Comparison of ENCODE assay signal across 8 cellular contexts in genomic region chr5:150000261-150000989, GRCh38. TPM values are rescaled to one million over a fixed set of nuclear protein-coding genes. Genes with fewer than 3 reads are reported as not detected.
DNase-seq lines count a peak whose midpoint lies in the region; ATAC-seq and TF ChIP-seq lines count a peak whose summit lies in the region.

TSS of gene HMGXB3 (plus strand) at chr5:150000739. CDS start at chr5:150004853, 4,114 bp downstream.
TSS of gene TIGD6 (minus strand) at chr5:150000654. CDS start at chr5:149996348, 4,306 bp downstream.

- H3K27ac ChIP-seq in MM.1S (ENCODE audit: low read length) (peak within 1 kb of the TSS; percentile 84), foreskin keratinocyte (peak within 1 kb of the TSS; percentile 81)

- no peaks in the 10 kb centered on the region for H3K36me3 ChIP-seq in MM.1S (replicated peaks; ENCODE audit: insufficient read depth, low read length)
- peaks cover 9% of the 10 kb centered on the region for H3K36me3 ChIP-seq in neuron (ENCODE audit: insufficient read depth, low read length)

- H4K20me1 ChIP-seq in MM.1S (ENCODE audit: insufficient read depth, low read length) = no peaks in the 10 kb centered on the region

- H2AFZ ChIP-seq in MM.1S (ENCODE audit: low read length) = peak within 1 kb of the TSS; percentile 79
- peak within 1 kb of the TSS; percentile 64 for H2AFZ ChIP-seq in neuron (ENCODE audit: low read depth, low read length)

- peak within 1 kb of the TSS; percentile 89 for H3K4me2 ChIP-seq in MM.1S (ENCODE audit: low read depth, low read length)

- H3K79me2 ChIP-seq in MM.1S (ENCODE audit: low read length) = peaks cover 45% of the 10 kb centered on the region

- H3K9me2 ChIP-seq in MM.1S (replicated peaks; ENCODE audit: insufficient read depth, low read length) = no peaks in the 10 kb centered on the region

- peak within 1 kb of the TSS; percentile 97 for H3K9ac ChIP-seq in MM.1S (ENCODE audit: low read length)

- H3K9me3 ChIP-seq in MM.1S (replicated peaks; ENCODE audit: insufficient read depth, low read length) = no peaks in the 10 kb centered on the region
- H3K9me3 ChIP-seq in neuron (ENCODE audit: low read length) = no peaks in the 10 kb centered on the region

- peak within 1 kb of the TSS; percentile 91 for H3K4me3 ChIP-seq in MM.1S (ENCODE audit: low read length)
- peak within 1 kb of the TSS; percentile 92 for H3K4me3 ChIP-seq in neuron (ENCODE audit: low read length)

- H3F3A ChIP-seq in MM.1S (ENCODE audit: insufficient read depth, low read length) = peaks cover 20% of the 10 kb centered on the region

- ATAC-seq in foreskin keratinocyte = peak; percentile 78

- H3K4me1 ChIP-seq in MM.1S (ENCODE audit: low read length) (peaks cover 16% of the 10 kb centered on the region), foreskin keratinocyte (peaks cover 18% of the 10 kb centered on the region), neuron (ENCODE audit: insufficient read depth, low read length) (peaks cover 23% of the 10 kb centered on the region)

- peak; percentile 94 for DNase-seq in GDM1 (lab: John Stamatoyannopoulos, UW)
- DNase-seq in HCEC 1CT = peak; percentile 92
- peak; percentile 97 for DNase-seq in MM.1S
- DNase-seq in SHP77 treated with DMSO at 0.1 percent for 48 hours (lab: John Stamatoyannopoulos, UW) = peak; percentile 74
- DNase-seq in activated gamma-delta T cell treated with anti-CD3 and anti-CD28 coated beads, Interleukin-2, amount 50 U/mL, for 16 hours (ENCODE audit: low read depth) = peak; percentile 81
- peak; percentile 83 to 91 for DNase-seq in foreskin keratinocyte
- DNase-seq in stromal cell of bone marrow (ENCODE audit: low read depth) = peak; percentile 86

- TF ChIP-seq CTCF in MM.1S (IDR thresholded peaks at IDR 0.05; ENCODE audit: low read length) = no peak
- TF ChIP-seq CTCF in foreskin keratinocyte (conservative IDR thresholded peaks at IDR 0.05) = peak; percentile 8

- no peaks in the 10 kb centered on the region for H3K27me3 ChIP-seq in MM.1S (replicated peaks; ENCODE audit: insufficient read depth, low read length)
- H3K27me3 ChIP-seq in foreskin keratinocyte = no peaks in the 10 kb centered on the region
- no peaks in the 10 kb centered on the region for H3K27me3 ChIP-seq in neuron (ENCODE audit: insufficient read depth, low read length)

RNA-seq across cellular contexts. Expression of gene HMGXB3, which starts in this region (rescaled TPM):
- total RNA-seq in foreskin keratinocyte = 38.2 and 42.0 TPM in 2 replicates
- 16.5 and 17.3 TPM in 2 replicates for polyA plus RNA-seq in foreskin keratinocyte

RNA-seq across cellular contexts. Expression of gene TIGD6, which starts in this region (rescaled TPM):
- 3.1 and 3.6 TPM in 2 replicates for total RNA-seq in foreskin keratinocyte
- polyA plus RNA-seq in foreskin keratinocyte = 2.7 and 3.0 TPM in 2 replicates

Comparison
In these comparisons a context has a peak if more than half of its experiments do, and no peak if none do; other contexts are left out.
1. Peak in every context shown above with its lines: DNase-seq, ATAC-seq, H3K4me3 ChIP-seq and H3K27ac ChIP-seq.